Comparison of ENCODE assay signal across 28 cellular contexts in genomic region chr12:120674172-120674571, GRCh38.
DNase-seq lines count a peak whose midpoint lies in the region; ATAC-seq and TF ChIP-seq lines count a peak whose summit lies in the region.
"Had no signal": no experiment of that assay in that cellular context is flagged by ENCODE, and none has a peak within 500 bp of the region (broad histone marks: within the 10 kb centered on the region; RNA-seq: fewer than 3 reads in every experiment).

No MANE protein-coding gene starts in this region.

- no peaks in the 10 kb centered on the region for H3K9me3 ChIP-seq in SU-DHL-6 (ENCODE audit: insufficient read depth, low read length)
- H3K9me3 ChIP-seq: heart right ventricle, mucosa of descending colon, ovary, tibial nerve had no signal

- H3K27me3 ChIP-seq in SU-DHL-6 (ENCODE audit: low read length), result no peaks in the 10 kb centered on the region
- H3K27me3 ChIP-seq: heart right ventricle, ovary, tibial nerve had no signal

- no peaks in the 10 kb centered on the region for H3K36me3 Mint-ChIP-seq in stimulated activated memory B cell treated with anti-CD40 and anti-IgM and Interleukin-4, amounts not matched to agents 10 μg/mL and 1 μg/mL and 100 μg/mL, for 72 hours
- H3K36me3 Mint-ChIP-seq: activated naive CD4-positive, alpha-beta T cell treated with anti-CD3 and anti-CD28 coated beads, Interleukin-2, amount 50 U/mL, for 24 hours; CD8-positive, alpha-beta memory T cell had no signal

- H3K9me3 Mint-ChIP-seq in stimulated activated memory B cell treated with anti-CD40 and anti-IgM and Interleukin-4, amounts not matched to agents 10 μg/mL and 1 μg/mL and 100 μg/mL, for 72 hours, result no peaks in the 10 kb centered on the region
- H3K9me3 Mint-ChIP-seq: activated CD8-positive, alpha-beta T cell treated with anti-CD3 and anti-CD28 coated beads for 36 hours; activated naive CD4-positive, alpha-beta T cell treated with anti-CD3 and anti-CD28 coated beads, Interleukin-2, amount 50 U/mL, for 24 hours; activated T-helper 2 cell treated with anti-CD3 and anti-CD28 coated beads, Interferon-gamma antibody, Interleukin-2, Interleukin-4, amounts not matched to agents 10 μg/mL and 5 μg/mL and 100 μg/mL, durations not matched to agents 14 hours and 24 hours and 36 hours; CD8-positive, alpha-beta memory T cell had no signal

- H3K27ac ChIP-seq in SU-DHL-6 (ENCODE audit: low read depth, low read length), result no peak overlapping the region
- H3K27ac ChIP-seq: GM23248, heart right ventricle, ovary, PC-9, tibial nerve had no signal

- ATAC-seq in stimulated activated memory B cell treated with anti-CD40 and anti-IgM and Interleukin-4, amounts not matched to agents 10 μg/mL and 1 μg/mL and 100 μg/mL, for 72 hours, result peak; percentile 58
- no peak for ATAC-seq in GM18520 (IDR thresholded peaks at IDR 0.05; ENCODE audit: unreplicated experiment)
- ATAC-seq: activated CD8-positive, alpha-beta T cell treated with anti-CD3 and anti-CD28 coated beads for 36 hours; heart right ventricle; mucosa of descending colon had no signal

- H3K4me3 ChIP-seq in SU-DHL-6 (ENCODE audit: insufficient read depth, low read length, poor library complexity, severe bottlenecking), result no peak overlapping the region
- H3K4me3 ChIP-seq: GM23248, heart right ventricle, lung, mucosa of descending colon, ovary, PC-9, tibial nerve had no signal

- peak overlapping the region; percentile 47 for H3K4me3 Mint-ChIP-seq in stimulated activated memory B cell treated with anti-CD40 and anti-IgM and Interleukin-4, amounts not matched to agents 10 μg/mL and 1 μg/mL and 100 μg/mL, for 72 hours
- H3K4me3 Mint-ChIP-seq: activated CD8-positive, alpha-beta T cell treated with anti-CD3 and anti-CD28 coated beads for 36 hours; activated naive CD4-positive, alpha-beta T cell treated with anti-CD3 and anti-CD28 coated beads, Interleukin-2, amount 50 U/mL, for 24 hours; CD8-positive, alpha-beta memory T cell had no signal

- H3K27me3 Mint-ChIP-seq in stimulated activated memory B cell treated with anti-CD40 and anti-IgM and Interleukin-4, amounts not matched to agents 10 μg/mL and 1 μg/mL and 100 μg/mL, for 72 hours, result peaks cover 10% of the 10 kb centered on the region
- H3K27me3 Mint-ChIP-seq: activated CD8-positive, alpha-beta T cell treated with anti-CD3 and anti-CD28 coated beads for 36 hours; activated naive CD4-positive, alpha-beta T cell treated with anti-CD3 and anti-CD28 coated beads, Interleukin-2, amount 50 U/mL, for 24 hours had no signal

- H3K4me2 ChIP-seq in SU-DHL-6 (ENCODE audit: low read depth, low read length, poor library complexity, severe bottlenecking), result peak overlapping the region; percentile 16
- H3K4me2 ChIP-seq: PC-9 had no signal

- no peak for TF ChIP-seq CTCF in SU-DHL-6 (IDR thresholded peaks at IDR 0.05; ENCODE audit: insufficient read depth, low read length, poor library complexity, severe bottlenecking)

- no peak overlapping the region for H3K9ac ChIP-seq in SU-DHL-6 (ENCODE audit: low read length)
- H3K9ac ChIP-seq: GM23248 had no signal

- H4K20me1 ChIP-seq in SU-DHL-6 (ENCODE audit: low read depth, low read length), result no peaks in the 10 kb centered on the region

- H3F3A ChIP-seq in SU-DHL-6 (ENCODE audit: insufficient read depth), result peaks cover 11% of the 10 kb centered on the region

- H3K4me1 Mint-ChIP-seq in stimulated activated memory B cell treated with anti-CD40 and anti-IgM and Interleukin-4, amounts not matched to agents 10 μg/mL and 1 μg/mL and 100 μg/mL, for 72 hours, result peaks cover 73% of the 10 kb centered on the region
- H3K4me1 Mint-ChIP-seq: activated naive CD4-positive, alpha-beta T cell treated with anti-CD3 and anti-CD28 coated beads, Interleukin-2, amount 50 U/mL, for 24 hours had no signal

- DNase-seq in SIG-M5 treated with dmso at 0.1 percent for 504 hours (lab: John Stamatoyannopoulos, UW; ENCODE audit: unreplicated experiment) (peak; percentile 49), SIG-M5 (lab: John Stamatoyannopoulos, UW) (no peak), MV-4-11 (lab: John Stamatoyannopoulos, UW) (peak; percentile 89), OCI-M2 (lab: John Stamatoyannopoulos, UW; ENCODE audit: unreplicated experiment) (no peak), GM03348 (ENCODE audit: low spot score) (no peak)
- DNase-seq: 8988T; activated CD4-positive, CD25-positive, alpha-beta regulatory T cell treated with anti-CD3 and anti-CD28 coated beads, Interleukin-2, amount 50 U/mL, for 72 hours; activated CD8-positive, alpha-beta T cell treated with anti-CD3 and anti-CD28 coated beads for 36 hours; CD8-positive, alpha-beta memory T cell; effector memory CD4-positive, alpha-beta T cell; erythroblast; GM23248; heart right ventricle; mucosa of descending colon; NCI-H2029 treated with DMSO at 0.1 percent for 48 hours; NCI-H526 treated with DMSO at 0.1 percent for 48 hours; ovary; PC-9; retina; SHP77 treated with DMSO at 0.1 percent for 48 hours; small intestine had no signal

- H3K9me2 ChIP-seq in SU-DHL-6 (replicated peaks; ENCODE audit: insufficient read depth, low read length), result no peaks in the 10 kb centered on the region

- no peaks in the 10 kb centered on the region for H3K36me3 ChIP-seq in SU-DHL-6 (ENCODE audit: low read length)
- H3K36me3 ChIP-seq: heart right ventricle, ovary, tibial nerve had no signal

- peak overlapping the region; percentile 76 for H3K27ac Mint-ChIP-seq in stimulated activated memory B cell treated with anti-CD40 and anti-IgM and Interleukin-4, amounts not matched to agents 10 μg/mL and 1 μg/mL and 100 μg/mL, for 72 hours
- H3K27ac Mint-ChIP-seq: activated CD8-positive, alpha-beta T cell treated with anti-CD3 and anti-CD28 coated beads for 36 hours; activated naive CD4-positive, alpha-beta T cell treated with anti-CD3 and anti-CD28 coated beads, Interleukin-2, amount 50 U/mL, for 24 hours; activated T-helper 2 cell treated with anti-CD3 and anti-CD28 coated beads, Interferon-gamma antibody, Interleukin-2, Interleukin-4, amounts not matched to agents 10 μg/mL and 5 μg/mL and 100 μg/mL, durations not matched to agents 14 hours and 24 hours and 36 hours; CD8-positive, alpha-beta memory T cell had no signal

- H3K79me2 ChIP-seq in SU-DHL-6 (ENCODE audit: insufficient read depth, low read length), result no peaks in the 10 kb centered on the region

- no peak overlapping the region for H2AFZ ChIP-seq in SU-DHL-6 (ENCODE audit: low read depth, low read length, severe bottlenecking)
- H2AFZ ChIP-seq: GM23248, PC-9 had no signal

Comparison
In these comparisons a context has a peak if more than half of its experiments do, and no peak if none do; other contexts are left out.
1. DNase-seq: peak in SIG-M5 treated with dmso at 0.1 percent for 504 hours (single experiment) and MV-4-11 (single experiment); none in SIG-M5 (single experiment), OCI-M2 (single experiment) and GM03348 (single experiment).